In genomic region chr11:105781807-105782206, GRCh38 we compare ENCODE assay signal across 20 cellular contexts.
"Had no signal": no experiment of that assay in that cellular context is flagged by ENCODE, and none has a peak within 500 bp of the region (broad histone marks: within the 10 kb centered on the region; RNA-seq: fewer than 3 reads in every experiment).

No MANE protein-coding gene starts in this region.

- H3K4me3 ChIP-seq: adrenal gland, coronary artery, lower lobe of right lung, upper lobe of left lung had no signal

- H3K4me1 ChIP-seq: adrenal gland, lower lobe of right lung, upper lobe of left lung had no signal

- DNase-seq: activated B cell treated with CpG ODN at 0.5 μM for 24 hours; activated CD4-positive, alpha-beta T cell treated with anti-CD3 and anti-CD28 coated beads for 36 hours; activated CD4-positive, alpha-beta T cell treated with anti-CD3 and anti-CD28 coated beads, Interleukin-2, amount 50 U/mL, for 4 hours; activated CD8-positive, alpha-beta memory T cell treated with anti-CD3 and anti-CD28 coated beads for 24 hours; activated CD8-positive, alpha-beta memory T cell treated with anti-CD3 and anti-CD28 coated beads, Interleukin-2, amount 50 U/mL, for 48 hours; activated naive CD4-positive, alpha-beta T cell; activated T-cell treated with anti-CD3 and anti-CD28 coated beads, Interleukin-2, amount 50 U/mL, for 4 hours; adrenal gland; endodermal cell; kidney; lower lobe of right lung; naive thymus-derived CD4-positive, alpha-beta T cell; occipital lobe; stimulated activated CD4-positive, alpha-beta T cell treated with anti-CD3 and anti-CD28 coated beads, Interleukin-2, amount 100 ng/mL, for 48 hours; stimulated activated CD8-positive, alpha-beta memory T cell treated with anti-CD3 and anti-CD28 coated beads, Interleukin-4, amount 100 ng/mL, for 48 hours; stimulated activated naive B cell treated with anti-CD40 and anti-IgM and Interleukin-4, amounts not matched to agents 10 μg/mL and 1 μg/mL and 100 μg/mL, for 72 hours; T-helper 17 cell; upper lobe of left lung had no signal

- H3K9me3 ChIP-seq: adrenal gland, lower lobe of right lung, upper lobe of left lung had no signal

- H3K27ac ChIP-seq: adrenal gland, coronary artery, lower lobe of right lung, upper lobe of left lung had no signal

- ATAC-seq: activated CD4-positive, alpha-beta T cell treated with anti-CD3 and anti-CD28 coated beads for 36 hours; activated T-cell treated with anti-CD3 and anti-CD28 coated beads, Interleukin-2, amount 50 U/mL, for 4 hours; left lobe of liver; lower lobe of right lung; naive thymus-derived CD4-positive, alpha-beta T cell; stimulated activated naive B cell treated with anti-CD40 and anti-IgM and Interleukin-4, amounts not matched to agents 10 μg/mL and 1 μg/mL and 100 μg/mL, for 72 hours; T-helper 17 cell had no signal

- H3K36me3 ChIP-seq: adrenal gland, lower lobe of right lung, upper lobe of left lung had no signal

- H3K27me3 ChIP-seq: adrenal gland, upper lobe of left lung had no signal
